ENCODE assay signal across 2 cellular contexts in genomic region chr5:150675044-150675443, GRCh38.
TF ChIP-seq lines count a peak whose summit lies in the region.

No MANE protein-coding gene starts in this region.

TF ChIP-seq in IMR-90, 13 proteins besides CTCF, POLR2A, EP300 and RAD21:
- TF ChIP-seq SMC3 (IDR thresholded peaks at IDR 0.05; ENCODE audit: low read depth, low read length) (no peak), MAZ (IDR thresholded peaks at IDR 0.05; ENCODE audit: borderline replicate concordance, low read depth, low read length) (no peak), MXI1 (IDR thresholded peaks at IDR 0.05; ENCODE audit: borderline replicate concordance, low read depth, low read length) (no peak), ELK1 (IDR thresholded peaks at IDR 0.05; ENCODE audit: borderline replicate concordance, low read depth, low read length) (no peak), USF2 (IDR thresholded peaks at IDR 0.05; ENCODE audit: low read depth, low read length) (no peak), RCOR1 (IDR thresholded peaks at IDR 0.05; ENCODE audit: insufficient replicate concordance, low read length) (no peak), BHLHE40 (IDR thresholded peaks at IDR 0.05; ENCODE audit: low read depth, low read length) (no peak), CEBPB (IDR thresholded peaks at IDR 0.05; ENCODE audit: low read depth, low read length) (no peak), RFX5 (IDR thresholded peaks at IDR 0.05; ENCODE audit: low read depth, low read length) (no peak)

TF ChIP-seq in WTC11, 78 proteins besides CTCF, POLR2A, EP300 and RAD21:
- no peak for TF ChIP-seq ZNF671 (CRISPR knock-in tag; IDR thresholded peaks at IDR 0.05)
- no peak for TF ChIP-seq PRDM15 (CRISPR knock-in tag; IDR thresholded peaks at IDR 0.05)
- no peak for TF ChIP-seq ZNF423 (CRISPR knock-in tag; IDR thresholded peaks at IDR 0.05)
- TF ChIP-seq ETV6 (CRISPR knock-in tag; IDR thresholded peaks at IDR 0.05): no peak
- no peak for TF ChIP-seq MYBL2 (CRISPR knock-in tag; IDR thresholded peaks at IDR 0.05)
- TF ChIP-seq FOXK1 (CRISPR knock-in tag; IDR thresholded peaks at IDR 0.05): no peak
- no peak for TF ChIP-seq SOX15 (CRISPR knock-in tag; IDR thresholded peaks at IDR 0.05)
- no peak for TF ChIP-seq TEAD1 (CRISPR knock-in tag; IDR thresholded peaks at IDR 0.05)
- TF ChIP-seq E2F5 (CRISPR knock-in tag; IDR thresholded peaks at IDR 0.05): no peak
- no peak for TF ChIP-seq TCF7 (CRISPR knock-in tag; IDR thresholded peaks at IDR 0.05; ENCODE audit: low read depth)
- no peak for TF ChIP-seq ZNF416 (CRISPR knock-in tag; IDR thresholded peaks at IDR 0.05)
- no peak for TF ChIP-seq GRHL2 (CRISPR knock-in tag; IDR thresholded peaks at IDR 0.05; ENCODE audit: insufficient replicate concordance, severe bottlenecking)
- TF ChIP-seq SP1 (CRISPR knock-in tag; conservative IDR thresholded peaks at IDR 0.05): no peak
- no peak for TF ChIP-seq NFYB (CRISPR knock-in tag; conservative IDR thresholded peaks at IDR 0.05; ENCODE audit: low read depth)
- TF ChIP-seq ZNF512 (CRISPR knock-in tag; IDR thresholded peaks at IDR 0.05; ENCODE audit: borderline replicate concordance): no peak
- TF ChIP-seq HMGXB4 (CRISPR knock-in tag; IDR thresholded peaks at IDR 0.05): no peak
- no peak for TF ChIP-seq SMAD4 (CRISPR knock-in tag; IDR thresholded peaks at IDR 0.05)
- TF ChIP-seq SMAD3 (CRISPR knock-in tag; IDR thresholded peaks at IDR 0.05; ENCODE audit: borderline replicate concordance): no peak
- TF ChIP-seq TP53 (CRISPR knock-in tag; IDR thresholded peaks at IDR 0.05): no peak
TF ChIP-seq in WTC11: peak in this region for 0.
